ENCODE assay signal across 1 cellular context in genomic region chr16:67934306-67935095, GRCh38.
A peak's percentile ranks its signal among the peaks of the same experiment; 100 is the strongest.
TF ChIP-seq lines count a peak whose summit lies in the region.

No MANE protein-coding gene starts in this region.

TF ChIP-seq in HepG2, 621 proteins besides CTCF, POLR2A, EP300 and RAD21:
- TF ChIP-seq ZNF674 (CRISPR knock-in tag; IDR thresholded peaks at IDR 0.05; ENCODE audit: low read depth) (0 out of 2 replicates have a peak, but pooled peaks have one; percentile 65), ZXDC (CRISPR knock-in tag; IDR thresholded peaks at IDR 0.05) (peak; percentile 64; the same call in 1 of the 2 replicates), ZFYVE20 (CRISPR knock-in tag; IDR thresholded peaks at IDR 0.05; ENCODE audit: borderline replicate concordance, low read depth) (0 out of 2 replicates have a peak, but pooled peaks have one; percentile 68), ZNF441 (CRISPR knock-in tag; IDR thresholded peaks at IDR 0.05; ENCODE audit: borderline replicate concordance) (0 out of 2 replicates have a peak, but pooled peaks have one; percentile 5), JARID2 (CRISPR knock-in tag; IDR thresholded peaks at IDR 0.05; ENCODE audit: insufficient replicate concordance) (peak; percentile 33), MED8 (CRISPR knock-in tag; IDR thresholded peaks at IDR 0.05; ENCODE audit: insufficient replicate concordance) (no peak), ZNF225 (CRISPR knock-in tag; IDR thresholded peaks at IDR 0.05) (peak; percentile 68; the same call in 1 of the 2 replicates), CREBL2 (CRISPR knock-in tag; IDR thresholded peaks at IDR 0.05; ENCODE audit: borderline replicate concordance) (no peak), ZNF546 (CRISPR knock-in tag; conservative IDR thresholded peaks at IDR 0.05) (no peak), ZNF792 (CRISPR knock-in tag; IDR thresholded peaks at IDR 0.05) (no peak), SNAPC2 (CRISPR knock-in tag; IDR thresholded peaks at IDR 0.05) (no peak), PBX3 (CRISPR knock-in tag; IDR thresholded peaks at IDR 0.05; ENCODE audit: borderline replicate concordance) (no peak), SIN3A (IDR thresholded peaks at IDR 0.05; ENCODE audit: borderline replicate concordance, low read depth, low read length) (0 out of 2 replicates have a peak, but pooled peaks have one; percentile 5), ADNP (CRISPR knock-in tag; IDR thresholded peaks at IDR 0.05) (no peak), ARNT2 (CRISPR knock-in tag; IDR thresholded peaks at IDR 0.05; ENCODE audit: low read depth) (0 out of 2 replicates have a peak, but pooled peaks have one; percentile 4), ZSCAN5A (CRISPR knock-in tag; IDR thresholded peaks at IDR 0.05; ENCODE audit: borderline replicate concordance) (0 out of 2 replicates have a peak, but pooled peaks have one; percentile 45), KDM5B (CRISPR knock-in tag; IDR thresholded peaks at IDR 0.05; ENCODE audit: borderline replicate concordance) (peak; percentile 22; the same call in 1 of the 2 replicates), POLR2G (IDR thresholded peaks at IDR 0.05; ENCODE audit: low read depth, low read length) (peak; percentile 53), ZNF777 (CRISPR knock-in tag; IDR thresholded peaks at IDR 0.05) (peak; percentile 6; the same call in 1 of the 2 replicates), ZNF605 (CRISPR knock-in tag; IDR thresholded peaks at IDR 0.05) (peak; percentile 7; the same call in 1 of the 2 replicates), RBM22 (optimal IDR thresholded peaks at IDR 0.05; ENCODE audit: low read length) (peak; percentile 56), ZNF788 (CRISPR knock-in tag; IDR thresholded peaks at IDR 0.05; ENCODE audit: borderline replicate concordance) (0 out of 2 replicates have a peak, but pooled peaks have one; percentile 62), NCOA1 (CRISPR knock-in tag; IDR thresholded peaks at IDR 0.05) (0 out of 2 replicates have a peak, but pooled peaks have one; percentile 13), ZC3H13 (CRISPR knock-in tag; IDR thresholded peaks at IDR 0.05) (peak; percentile 23; the same call in 1 of the 2 replicates), ZNF30 (CRISPR knock-in tag; IDR thresholded peaks at IDR 0.05) (0 out of 2 replicates have a peak, but pooled peaks have one; percentile 52), ZSCAN31 (CRISPR knock-in tag; IDR thresholded peaks at IDR 0.05; ENCODE audit: low read depth) (0 out of 2 replicates have a peak, but pooled peaks have one; percentile 30)
